ENCODE assay signal across 1 cellular context in genomic region chr6:42338573-42339218, GRCh38.
TF ChIP-seq lines count a peak whose summit lies in the region.

No MANE protein-coding gene starts in this region.

TF ChIP-seq in HEK293, 187 proteins besides CTCF, POLR2A, EP300 and RAD21 (continued from another document):
- no peak for TF ChIP-seq ZNF639 (tag by site-specific recombination; IDR thresholded peaks at IDR 0.05)
- TF ChIP-seq ZNF692 (tag by site-specific recombination; IDR thresholded peaks at IDR 0.05), result no peak
- no peak for TF ChIP-seq RBAK (tag by site-specific recombination; IDR thresholded peaks at IDR 0.05)
- no peak for TF ChIP-seq GLI4 (tag by site-specific recombination; IDR thresholded peaks at IDR 0.05)
- TF ChIP-seq ZNF785 (tag by site-specific recombination; IDR thresholded peaks at IDR 0.05), result no peak
- TF ChIP-seq ZSCAN16 (tag by site-specific recombination; IDR thresholded peaks at IDR 0.05), result no peak
- no peak for TF ChIP-seq ZNF2 (tag by site-specific recombination; IDR thresholded peaks at IDR 0.05)
- TF ChIP-seq AEBP2 (tag by site-specific recombination; IDR thresholded peaks at IDR 0.05; ENCODE audit: borderline replicate concordance), result no peak
- no peak for TF ChIP-seq ZNF626 (tag by site-specific recombination; IDR thresholded peaks at IDR 0.05)
- TF ChIP-seq PRDM1 (tag by site-specific recombination; IDR thresholded peaks at IDR 0.05), result no peak
